Comparison of ENCODE assay signal across 1 cellular context in genomic region chr17:82052638-82053059, GRCh38.
TF ChIP-seq lines count a peak whose summit lies in the region.

No MANE protein-coding gene starts in this region.

TF ChIP-seq in GM23338, 12 proteins besides CTCF, POLR2A, EP300 and RAD21 (continued from another document):
- TF ChIP-seq, protein P1, sequence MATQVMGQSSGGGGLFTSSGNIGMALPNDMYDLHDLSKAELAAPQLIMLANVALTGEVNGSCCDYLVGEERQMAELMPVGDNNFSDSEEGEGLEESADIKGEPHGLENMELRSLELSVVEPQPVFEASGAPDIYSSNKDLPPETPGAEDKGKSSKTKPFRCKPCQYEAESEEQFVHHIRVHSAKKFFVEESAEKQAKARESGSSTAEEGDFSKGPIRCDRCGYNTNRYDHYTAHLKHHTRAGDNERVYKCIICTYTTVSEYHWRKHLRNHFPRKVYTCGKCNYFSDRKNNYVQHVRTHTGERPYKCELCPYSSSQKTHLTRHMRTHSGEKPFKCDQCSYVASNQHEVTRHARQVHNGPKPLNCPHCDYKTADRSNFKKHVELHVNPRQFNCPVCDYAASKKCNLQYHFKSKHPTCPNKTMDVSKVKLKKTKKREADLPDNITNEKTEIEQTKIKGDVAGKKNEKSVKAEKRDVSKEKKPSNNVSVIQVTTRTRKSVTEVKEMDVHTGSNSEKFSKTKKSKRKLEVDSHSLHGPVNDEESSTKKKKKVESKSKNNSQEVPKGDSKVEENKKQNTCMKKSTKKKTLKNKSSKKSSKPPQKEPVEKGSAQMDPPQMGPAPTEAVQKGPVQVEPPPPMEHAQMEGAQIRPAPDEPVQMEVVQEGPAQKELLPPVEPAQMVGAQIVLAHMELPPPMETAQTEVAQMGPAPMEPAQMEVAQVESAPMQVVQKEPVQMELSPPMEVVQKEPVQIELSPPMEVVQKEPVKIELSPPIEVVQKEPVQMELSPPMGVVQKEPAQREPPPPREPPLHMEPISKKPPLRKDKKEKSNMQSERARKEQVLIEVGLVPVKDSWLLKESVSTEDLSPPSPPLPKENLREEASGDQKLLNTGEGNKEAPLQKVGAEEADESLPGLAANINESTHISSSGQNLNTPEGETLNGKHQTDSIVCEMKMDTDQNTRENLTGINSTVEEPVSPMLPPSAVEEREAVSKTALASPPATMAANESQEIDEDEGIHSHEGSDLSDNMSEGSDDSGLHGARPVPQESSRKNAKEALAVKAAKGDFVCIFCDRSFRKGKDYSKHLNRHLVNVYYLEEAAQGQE (IDR thresholded peaks at IDR 0.05; ENCODE audit: unreplicated experiment): no peak
